ENCODE assay signal across 8 cellular contexts in genomic region chr4:101232074-101232776, GRCh38.
DNase-seq lines count a peak whose midpoint lies in the region; ATAC-seq, FAIRE-seq and TF ChIP-seq lines count a peak whose summit lies in the region.

No MANE protein-coding gene starts in this region.

- H3K27ac ChIP-seq in HepG2 (ENCODE audit: extremely low read length, insufficient read depth, low read length) = no peak overlapping the region
- H3K27ac ChIP-seq in naive thymus-derived CD4-positive, alpha-beta T cell (ENCODE audit: low read depth, low read length) = no peak overlapping the region

- H2AFZ ChIP-seq in HepG2 (ENCODE audit: low read length) = no peak overlapping the region

- no TSS peak for BruUV-seq in HepG2 (replicated peaks; lab: Mats Ljungman, UMichigan)

- no peak overlapping the region for H3K9ac ChIP-seq in HepG2 (ENCODE audit: insufficient read depth, low read depth, low read length)

- POLR2A ChIA-PET in HepG2 (lab: Yijun Ruan, JAX) = no interaction called here
- POLR2A ChIA-PET in naive thymus-derived CD4-positive, alpha-beta T cell (lab: Charles Lee) = no interaction called here

- H3K4me3 ChIP-seq in HepG2 (replicated peaks in 1 of 3; ENCODE audit: insufficient read depth in 1 of 3, low read depth in 2 of 3, low read length in 3 of 3) = no peak overlapping the region
- no peak overlapping the region for H3K4me3 ChIP-seq in naive thymus-derived CD4-positive, alpha-beta T cell (ENCODE audit: low read length)

- H3K36me3 ChIP-seq in HepG2 (replicated peaks in 1 of 2; ENCODE audit: control insufficient read depth in 1 of 2, insufficient read depth in 2 of 2, low read length in 2 of 2) = no peaks in the 10 kb centered on the region
- no peaks in the 10 kb centered on the region for H3K36me3 ChIP-seq in naive thymus-derived CD4-positive, alpha-beta T cell (ENCODE audit: control insufficient read depth in 2 of 3, insufficient read depth in 3 of 3, low read length in 3 of 3)

- CTCF ChIA-PET in HepG2 (lab: Yijun Ruan, JAX; ENCODE audit: low intra/inter-chr PET ratio, low total read pairs) = no interaction called here
- CTCF ChIA-PET in naive thymus-derived CD4-positive, alpha-beta T cell (lab: Charles Lee) = no interaction called here

- DNase-seq in EH (ENCODE audit: low read depth) = peak; percentile 84
- DNase-seq in activated T-cell treated with anti-CD3 and anti-CD28 coated beads, Interleukin-2, amount 50 U/mL, for 4 hours = peak; percentile 4
- DNase-seq in HepG2 (ENCODE audit: low spot score) = no peak
- no peak for DNase-seq in occipital lobe (lab: John Stamatoyannopoulos, UW)
- DNase-seq in mesenteric fat pad (ENCODE audit: low spot score) = no peak
- no peak for DNase-seq in naive thymus-derived CD4-positive, alpha-beta T cell

- no peaks in the 10 kb centered on the region for H3K4me1 ChIP-seq in HepG2 (ENCODE audit: insufficient read depth, low read length)
- H3K4me1 ChIP-seq in naive thymus-derived CD4-positive, alpha-beta T cell (ENCODE audit: control insufficient read depth in 2 of 2, insufficient read depth in 2 of 2, low read length in 2 of 2) = no peaks in the 10 kb centered on the region

- no peaks in the 10 kb centered on the region for H4K20me1 ChIP-seq in HepG2 (ENCODE audit: insufficient read depth, low read length)

- H3K79me2 ChIP-seq in HepG2 (ENCODE audit: insufficient read depth, low read length) = peaks cover 6% of the 10 kb centered on the region

- intact Hi-C loops in HepG2 (cut with micrococcal nuclease; ENCODE audit: unreplicated experiment) = no loop called here
- intact Hi-C loops in naive thymus-derived CD4-positive, alpha-beta T cell (cut with micrococcal nuclease) = no loop called here

- no peaks in the 10 kb centered on the region for H3K9me3 ChIP-seq in HepG2 (ENCODE audit: low read length)
- no peaks in the 10 kb centered on the region for H3K9me3 ChIP-seq in naive thymus-derived CD4-positive, alpha-beta T cell (ENCODE audit: control insufficient read depth in 2 of 3, low read length in 3 of 3)

- H3K9me3 Mint-ChIP-seq in activated T-cell treated with anti-CD3 and anti-CD28 coated beads, Interleukin-2, amount 50 U/mL, for 4 hours = peaks cover 3% of the 10 kb centered on the region
- H3K9me3 Mint-ChIP-seq in naive thymus-derived CD4-positive, alpha-beta T cell = peaks cover 0 to 5% (median 0%) of the 10 kb centered on the region in 11 donors

- TF ChIP-seq POLR2A in HepG2 (IDR thresholded peaks at IDR 0.05; ENCODE audit: insufficient read depth in 1 of 2, low read depth in 2 of 2, low read length in 2 of 2) = no peak

- peak overlapping the region in 1 of 9 donors; percentile 2 for H3K27ac Mint-ChIP-seq in naive thymus-derived CD4-positive, alpha-beta T cell

- no peaks in the 10 kb centered on the region for H3K36me3 Mint-ChIP-seq in activated T-cell treated with anti-CD3 and anti-CD28 coated beads, Interleukin-2, amount 50 U/mL, for 4 hours (ENCODE audit: insufficient read depth)
- H3K36me3 Mint-ChIP-seq in naive thymus-derived CD4-positive, alpha-beta T cell = peaks cover 0 to 10% (median 3%) of the 10 kb centered on the region in 5 donors

- in situ Hi-C loops in HepG2 (cut with HindIII; ENCODE audit: extremely low pct_ligation_motif_present, low pct_unique_long_range_greater_than_20kb) = no loop called here

- H3K27me3 Mint-ChIP-seq in activated T-cell treated with anti-CD3 and anti-CD28 coated beads, Interleukin-2, amount 50 U/mL, for 4 hours (ENCODE audit: low read depth) = no peaks in the 10 kb centered on the region
- H3K27me3 Mint-ChIP-seq in naive thymus-derived CD4-positive, alpha-beta T cell = peaks cover 0 to 7% (median 0%) of the 10 kb centered on the region in 5 donors

- peaks cover 34% of the 10 kb centered on the region for H3K4me1 Mint-ChIP-seq in activated T-cell treated with anti-CD3 and anti-CD28 coated beads, Interleukin-2, amount 50 U/mL, for 4 hours (ENCODE audit: low read depth)
- peaks cover 0 to 22% (median 17%) of the 10 kb centered on the region in 7 donors for H3K4me1 Mint-ChIP-seq in naive thymus-derived CD4-positive, alpha-beta T cell

- no peak for TF ChIP-seq EP300 in HepG2 (IDR thresholded peaks at IDR 0.05; ENCODE audit: low read depth in 2 of 2, low read length in 2 of 2)
- no peak for TF ChIP-seq EP300 in HepG2 (CRISPR knock-in tag; IDR thresholded peaks at IDR 0.05; ENCODE audit: borderline replicate concordance)

- no peaks in the 10 kb centered on the region for H3K27me3 ChIP-seq in HepG2 (ENCODE audit: control insufficient read depth in 1 of 2, insufficient read depth in 2 of 2, low read length in 2 of 2)
- no peaks in the 10 kb centered on the region for H3K27me3 ChIP-seq in naive thymus-derived CD4-positive, alpha-beta T cell (ENCODE audit: control insufficient read depth in 2 of 2, insufficient read depth in 2 of 2, low read length in 2 of 2)

- H3K4me2 ChIP-seq in HepG2 (ENCODE audit: low read depth, low read length) = no peak overlapping the region

- H3K4me3 Mint-ChIP-seq in activated T-cell treated with anti-CD3 and anti-CD28 coated beads, Interleukin-2, amount 50 U/mL, for 4 hours = no peak overlapping the region
- no peak overlapping the region for H3K4me3 Mint-ChIP-seq in naive thymus-derived CD4-positive, alpha-beta T cell

- TF ChIP-seq RAD21 in HepG2 (CRISPR knock-in tag; IDR thresholded peaks at IDR 0.05) = no peak

- 95% methylated on average over 1 of the region's 1 CpG for WGBS in HepG2 (ENCODE audit: low lambda C conversion rate)

- FAIRE-seq in HepG2 (lab: Jason Lieb, UNC) = no peak

- ATAC-seq in HG02678 (IDR thresholded peaks at IDR 0.05; ENCODE audit: unreplicated experiment) (peak; percentile 57), HepG2 (no peak), GM21717 (IDR thresholded peaks at IDR 0.05; ENCODE audit: unreplicated experiment) (no peak)
- ATAC-seq in activated T-cell treated with anti-CD3 and anti-CD28 coated beads, Interleukin-2, amount 50 U/mL, for 4 hours = peak; percentile 71 to 90
- ATAC-seq in naive thymus-derived CD4-positive, alpha-beta T cell = no peak

- TF ChIP-seq CTCF in HepG2 (CRISPR knock-in tag; IDR thresholded peaks at IDR 0.05) = no peak

TF ChIP-seq in HepG2, 621 proteins besides CTCF, POLR2A, EP300 and RAD21 (continues in another document):
- TF ChIP-seq MAFK (conservative IDR thresholded peaks at IDR 0.05 in 1 of 2, IDR thresholded peaks at IDR 0.05 in 1 of 2; ENCODE audit: low read length in 2 of 2) (peak; percentile 60 to 86), DDIT3 (CRISPR knock-in tag; IDR thresholded peaks at IDR 0.05) (no peak), ZFP41 (CRISPR knock-in tag; IDR thresholded peaks at IDR 0.05; ENCODE audit: borderline replicate concordance) (no peak), ZNF770 (CRISPR knock-in tag; IDR thresholded peaks at IDR 0.05) (no peak), ZNF574 (CRISPR knock-in tag; IDR thresholded peaks at IDR 0.05) (no peak), HNRNPUL1 (IDR thresholded peaks at IDR 0.05; ENCODE audit: low read depth, low read length) (no peak), MAFF (IDR thresholded peaks at IDR 0.05; ENCODE audit: low read depth, low read length) (peak; percentile 82)

Comparison
In these comparisons a context has a peak if more than half of its experiments do, and no peak if none do; other contexts are left out.
1. DNase-seq: peak in EH (single experiment) and activated T-cell treated with anti-CD3 and anti-CD28 coated beads, Interleukin-2, amount 50 U/mL, for 4 hours (single experiment); none in HepG2 (single experiment), occipital lobe (single experiment), mesenteric fat pad (single experiment) and naive thymus-derived CD4-positive, alpha-beta T cell (0 of 9).
2. ATAC-seq: peak in HG02678 (single experiment) and activated T-cell treated with anti-CD3 and anti-CD28 coated beads, Interleukin-2, amount 50 U/mL, for 4 hours (2 of 2); none in HepG2 (single experiment), GM21717 (single experiment) and naive thymus-derived CD4-positive, alpha-beta T cell (single experiment).